Comparison of ENCODE assay signal across 9 cellular contexts in genomic region chr5:107388111-107388861, GRCh38.
DNase-seq lines count a peak whose midpoint lies in the region; ATAC-seq and TF ChIP-seq lines count a peak whose summit lies in the region.
"Had no signal": no experiment of that assay in that cellular context is flagged by ENCODE, and none has a peak within 500 bp of the region (broad histone marks: within the 10 kb centered on the region; RNA-seq: fewer than 3 reads in every experiment).

No MANE protein-coding gene starts in this region.

- peak overlapping the region; percentile 92 for H3K27ac ChIP-seq in mammary epithelial cell (ENCODE audit: insufficient read depth, low read depth, low read length)
- H3K27ac ChIP-seq: 22Rv1 had no signal

- TF ChIP-seq CTCF in HFF-Myc (IDR thresholded peaks at IDR 0.05; ENCODE audit: low read depth, low read length, missing control alignments) = no peak
- TF ChIP-seq CTCF in NB4 (IDR thresholded peaks at IDR 0.05; ENCODE audit: low read depth, low read length) = no peak
- TF ChIP-seq CTCF in mammary epithelial cell (conservative IDR thresholded peaks at IDR 0.05 in 1 of 2, IDR thresholded peaks at IDR 0.05 in 1 of 2; ENCODE audit: extremely low read depth in 1 of 2, insufficient read depth in 1 of 2, low read depth in 1 of 2, low read length in 2 of 2) = no peak
- no peak for TF ChIP-seq CTCF in omental fat pad (IDR thresholded peaks at IDR 0.05)

- WGBS in mammary epithelial cell (ENCODE audit: low coverage, missing lambda C conversion rate) = under 1% methylated on average over 9 of the region's 9 CpGs

- H3K4me2 ChIP-seq in mammary epithelial cell (ENCODE audit: insufficient read depth, low read depth, low read length) = peak overlapping the region; percentile 85

- peak overlapping the region; percentile 84 for H3K9ac ChIP-seq in mammary epithelial cell (ENCODE audit: insufficient read depth, low read length)

- peaks cover 2% of the 10 kb centered on the region for H3K79me2 ChIP-seq in mammary epithelial cell (ENCODE audit: insufficient read depth, low read length)

- peak; percentile 72 for DNase-seq in DMS53 (lab: John Stamatoyannopoulos, UW)
- DNase-seq in DMS53 treated with DMSO at 0.1 percent for 48 hours (lab: John Stamatoyannopoulos, UW; ENCODE audit: unreplicated experiment) = no peak
- DNase-seq in HFF-Myc (ENCODE audit: extremely low read depth, low read depth) = peak; percentile 39
- DNase-seq in NB4 (ENCODE audit: low read depth) = peak; percentile 50
- peak; percentile 91 for DNase-seq in mammary epithelial cell
- no peak for DNase-seq in omental fat pad (ENCODE audit: low spot score)
- DNase-seq in stimulated activated CD4-positive, alpha-beta T cell treated with anti-CD3 and anti-CD28 coated beads, Interleukin-4, amount 100 ng/mL, for 1 hour = no peak
- no peak for DNase-seq in COLO668 (lab: John Stamatoyannopoulos, UW; ENCODE audit: unreplicated experiment)

- dilution Hi-C loops in mammary epithelial cell (cut with HindIII; ENCODE audit: low sequenced_read_pairs) = loop anchor here (5.0 to 10.0 kb wide), 2 partner anchors 79 to 187 kb away; no protein-coding TSS in a partner anchor

- intact Hi-C loops in mammary epithelial cell (cut with micrococcal nuclease) = loop anchor here (1.0 to 5.0 kb wide), 3 partner anchors 81 to 284 kb away; partner anchors contain the start of gene EFNA5

- H3K36me3 ChIP-seq in mammary epithelial cell (ENCODE audit: insufficient read depth, low read length) = no peaks in the 10 kb centered on the region

- TF ChIP-seq POLR2A in NB4 (IDR thresholded peaks at IDR 0.05; ENCODE audit: extremely low read depth, insufficient read length) = no peak

- no peaks in the 10 kb centered on the region for H3K27me3 ChIP-seq in mammary epithelial cell (ENCODE audit: insufficient read depth, low read length)

- no TSS peak for BruUV-seq in mammary epithelial cell (replicated peaks; lab: Mats Ljungman, UMichigan)

- no peak overlapping the region for H3K4me3 ChIP-seq in HFF-Myc (replicated peaks; ENCODE audit: low read depth, low read length)
- no peak overlapping the region for H3K4me3 ChIP-seq in NB4 (ENCODE audit: low read depth, low read length)
- peak overlapping the region in 2 of 3 experiments; percentile 17 to 34 for H3K4me3 ChIP-seq in mammary epithelial cell (replicated peaks in 1 of 3; ENCODE audit: insufficient read depth in 1 of 3, low read depth in 2 of 3, low read length in 3 of 3)

- H4K20me1 ChIP-seq in mammary epithelial cell (ENCODE audit: insufficient read depth, low read length) = no peaks in the 10 kb centered on the region

- in situ Hi-C loops in mammary epithelial cell (cut with MboI; ENCODE audit: low sequenced_read_pairs in 2 of 2) = loop anchor here in 1 of 2 donors (5.0 to 25.0 kb wide), 2 partner anchors 101 to 274 kb away; partner anchors contain the start of gene EFNA5

- H3K9me3 ChIP-seq in mammary epithelial cell (replicated peaks; ENCODE audit: insufficient read depth, low read length) = no peaks in the 10 kb centered on the region

- peaks cover 41% of the 10 kb centered on the region for H3K4me1 ChIP-seq in mammary epithelial cell (ENCODE audit: insufficient read depth, low read length)

- CTCF ChIA-PET in mammary epithelial cell (lab: Charles Lee; ENCODE audit: low non-redundant PET) = no interaction called here

- H2AFZ ChIP-seq in mammary epithelial cell (ENCODE audit: low read depth, low read length) = peak overlapping the region; percentile 54

- peak; percentile 82 for ATAC-seq in omental fat pad (ENCODE audit: low FRiP score)

Comparison
In these comparisons a context has a peak if more than half of its experiments do, and no peak if none do; other contexts are left out.
1. DNase-seq: peak in DMS53 (single experiment), HFF-Myc (single experiment), NB4 (single experiment) and mammary epithelial cell (single experiment); none in DMS53 treated with DMSO at 0.1 percent for 48 hours (single experiment), omental fat pad (single experiment), stimulated activated CD4-positive, alpha-beta T cell treated with anti-CD3 and anti-CD28 coated beads, Interleukin-4, amount 100 ng/mL, for 1 hour (single experiment) and COLO668 (single experiment).
2. H3K4me3 ChIP-seq: peak in mammary epithelial cell (2 of 3); none in HFF-Myc (single experiment) and NB4 (single experiment).